Comparison of ENCODE assay signal across 1 cellular context in the genomic region with DNA sequence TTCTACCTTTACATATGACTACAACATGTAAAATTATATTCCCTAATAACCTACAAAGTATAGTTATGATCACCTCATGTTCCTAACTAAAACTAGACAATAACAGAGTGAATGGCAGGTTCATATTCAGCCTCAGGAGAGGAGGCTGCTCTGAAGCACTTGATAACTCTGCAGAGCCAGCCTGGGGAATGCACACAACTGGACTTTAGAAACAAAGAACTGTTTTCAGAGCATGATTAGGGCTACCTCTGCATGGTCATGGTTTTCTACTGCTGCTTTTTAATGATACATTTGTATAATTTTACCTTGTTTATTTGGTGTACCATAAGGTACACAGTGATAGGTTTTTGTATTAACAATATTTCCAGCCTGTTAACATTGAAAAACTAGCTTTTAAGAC.
TF ChIP-seq lines count a peak whose summit lies in the region.

No MANE protein-coding gene starts in this region.

TF ChIP-seq in GM12878, 131 proteins besides CTCF, POLR2A, EP300 and RAD21 (continued from another document):
- TF ChIP-seq, protein P1, sequence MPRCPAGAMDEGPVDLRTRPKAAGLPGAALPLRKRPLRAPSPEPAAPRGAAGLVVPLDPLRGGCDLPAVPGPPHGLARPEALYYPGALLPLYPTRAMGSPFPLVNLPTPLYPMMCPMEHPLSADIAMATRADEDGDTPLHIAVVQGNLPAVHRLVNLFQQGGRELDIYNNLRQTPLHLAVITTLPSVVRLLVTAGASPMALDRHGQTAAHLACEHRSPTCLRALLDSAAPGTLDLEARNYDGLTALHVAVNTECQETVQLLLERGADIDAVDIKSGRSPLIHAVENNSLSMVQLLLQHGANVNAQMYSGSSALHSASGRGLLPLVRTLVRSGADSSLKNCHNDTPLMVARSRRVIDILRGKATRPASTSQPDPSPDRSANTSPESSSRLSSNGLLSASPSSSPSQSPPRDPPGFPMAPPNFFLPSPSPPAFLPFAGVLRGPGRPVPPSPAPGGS (IDR thresholded peaks at IDR 0.05; ENCODE audit: borderline replicate concordance, insufficient read depth, low read depth, low read length, poor library complexity, severe bottlenecking), result no peak
- TF ChIP-seq NFXL1 (IDR thresholded peaks at IDR 0.05; ENCODE audit: borderline replicate concordance), result no peak
- no peak for TF ChIP-seq SMAD1 (IDR thresholded peaks at IDR 0.05; ENCODE audit: low read depth, partially characterized antibody)
- no peak for TF ChIP-seq IKZF2 (IDR thresholded peaks at IDR 0.05)
- TF ChIP-seq FOS (IDR thresholded peaks at IDR 0.05; ENCODE audit: borderline replicate concordance, extremely low read depth, insufficient read length), result no peak
